15 cellular contexts compared by ENCODE assay signal in genomic region chr10:63591600-63592379, GRCh38.
"Had no signal": no experiment of that assay in that cellular context is flagged by ENCODE, and none has a peak within 500 bp of the region (broad histone marks: within the 10 kb centered on the region; RNA-seq: fewer than 3 reads in every experiment).

No MANE protein-coding gene starts in this region.

- H3K27me3 ChIP-seq: suprapubic skin, upper lobe of left lung had no signal

- H3K27ac ChIP-seq: suprapubic skin, upper lobe of left lung had no signal

- H3K4me3 Mint-ChIP-seq: activated naive CD4-positive, alpha-beta T cell treated with anti-CD3 and anti-CD28 coated beads, Interleukin-2, amount 50 U/mL, for 24 hours; brain; central memory CD8-positive, alpha-beta T cell; memory B cell; nephron progenitor cell had no signal

- H3K27me3 Mint-ChIP-seq: activated naive CD4-positive, alpha-beta T cell treated with anti-CD3 and anti-CD28 coated beads, Interleukin-2, amount 50 U/mL, for 24 hours; brain; central memory CD8-positive, alpha-beta T cell; memory B cell had no signal

- H3K4me3 ChIP-seq: suprapubic skin, upper lobe of left lung had no signal

- ATAC-seq: left lobe of liver; stimulated activated naive CD8-positive, alpha-beta T cell treated with anti-CD3 and anti-CD28 coated beads, Interleukin-15, Interleukin-2, amounts not matched to agents 100 U/mL and 50 U/mL, for 24 hours had no signal

- H3K9me3 ChIP-seq: suprapubic skin, upper lobe of left lung had no signal

- H3K4me1 Mint-ChIP-seq: activated naive CD4-positive, alpha-beta T cell treated with anti-CD3 and anti-CD28 coated beads, Interleukin-2, amount 50 U/mL, for 24 hours; central memory CD8-positive, alpha-beta T cell; memory B cell had no signal

- H3K9me3 Mint-ChIP-seq: activated naive CD4-positive, alpha-beta T cell treated with anti-CD3 and anti-CD28 coated beads, Interleukin-2, amount 50 U/mL, for 24 hours; brain; central memory CD8-positive, alpha-beta T cell; memory B cell; nephron progenitor cell had no signal

- DNase-seq: activated CD4-positive, alpha-beta T cell treated with anti-CD3 and anti-CD28 coated beads, Interleukin-2, amount 50 U/mL, for 1 hour; amniotic stem cell; effector memory CD4-positive, alpha-beta T cell; erythroblast; nephron progenitor cell; stimulated activated CD4-positive, alpha-beta T cell treated with anti-CD3 and anti-CD28 coated beads, Interleukin-4, amount 100 ng/mL, for 1 hour; stimulated activated CD8-positive, alpha-beta memory T cell treated with anti-CD3 and anti-CD28 coated beads, Interleukin-4, amount 100 ng/mL, for 48 hours; stimulated activated naive CD8-positive, alpha-beta T cell treated with anti-CD3 and anti-CD28 coated beads, Interleukin-15, Interleukin-2, amounts not matched to agents 100 U/mL and 50 U/mL, for 24 hours; upper lobe of left lung had no signal

- H3K36me3 ChIP-seq: suprapubic skin had no signal

- H3K27ac Mint-ChIP-seq: activated naive CD4-positive, alpha-beta T cell treated with anti-CD3 and anti-CD28 coated beads, Interleukin-2, amount 50 U/mL, for 24 hours; memory B cell; nephron progenitor cell had no signal
